40 cellular contexts compared by ENCODE assay signal in genomic region chr2:79085382-79085781, GRCh38. TPM values are rescaled to one million over a fixed set of nuclear protein-coding genes. Genes with fewer than 3 reads are reported as not detected.
"Had no signal": no experiment of that assay in that cellular context is flagged by ENCODE, and none has a peak within 500 bp of the region (broad histone marks: within the 10 kb centered on the region; RNA-seq: fewer than 3 reads in every experiment).

No MANE protein-coding gene starts in this region.

- H3K9me3 ChIP-seq: adrenal gland had no signal

- H3K36me3 ChIP-seq: adrenal gland, cardiac muscle cell had no signal

- H3K4me1 ChIP-seq: adrenal gland had no signal

- H3K27ac ChIP-seq: adrenal gland, cardiac muscle cell, VCaP had no signal

- DNase-seq: activated B cell treated with CpG ODN at 0.5 μM for 24 hours; activated CD4-positive, alpha-beta memory T cell treated with anti-CD3 and anti-CD28 coated beads for 36 hours; activated CD4-positive, alpha-beta T cell treated with anti-CD3 and anti-CD28 coated beads for 4 hours; activated CD4-positive, alpha-beta T cell treated with anti-CD3 and anti-CD28 coated beads, Interleukin-2, amount 10 ng/mL, durations not matched to agents 24 days and 14 days; activated CD4-positive, alpha-beta T cell treated with anti-CD3 and anti-CD28 coated beads, Interleukin-2, amount 50 U/mL, for 1 hour; activated CD4-positive, alpha-beta T cell treated with anti-CD3 and anti-CD28 coated beads, Interleukin-2, amount 50 U/mL, for 4 hours; activated CD4-positive, CD25-positive, alpha-beta regulatory T cell treated with anti-CD3 and anti-CD28 coated beads, Interleukin-2, amount 50 U/mL, for 72 hours; activated CD8-positive, alpha-beta memory T cell treated with anti-CD3 and anti-CD28 coated beads, Interleukin-2, amount 50 U/mL, for 4 hours; activated CD8-positive, alpha-beta T cell treated with anti-CD3 and anti-CD28 coated beads for 36 hours; activated effector memory CD4-positive, alpha-beta T cell treated with anti-CD3 and anti-CD28 coated beads, Interleukin-2, amount 50 U/mL, for 16 hours; activated gamma-delta T cell treated with Interleukin-2 at 50 U/mL for 16 hours; activated naive CD4-positive, alpha-beta T cell; activated naive CD4-positive, alpha-beta T cell treated with anti-CD3 and anti-CD28 coated beads for 36 hours; activated naive CD4-positive, alpha-beta T cell treated with anti-CD3 and anti-CD28 coated beads, Interleukin-2, amount 50 U/mL, for 16 hours; activated naive CD8-positive, alpha-beta T cell treated with anti-CD3 and anti-CD28 coated beads for 36 hours; activated T-cell treated with anti-CD3 and anti-CD28 coated beads for 4 hours; activated T-cell treated with anti-CD3 and anti-CD28 coated beads, Interleukin-2, amount 50 U/mL, for 1 hour; activated T-cell treated with anti-CD3 and anti-CD28 coated beads, Interleukin-2, amount 50 U/mL, for 4 hours; activated T-cell treated with anti-CD3 and anti-CD28 coated beads, Interleukin-2, amount 50 U/mL, for 72 hours; adrenal gland; amniotic stem cell; aorta; caudate nucleus; cerebellar nuclear complex; T-helper 1 cell; T-helper 2 cell; T-helper 9 cell had no signal

- H3K4me3 Mint-ChIP-seq: activated CD4-positive, alpha-beta memory T cell treated with anti-CD3 and anti-CD28 coated beads for 36 hours; activated CD4-positive, alpha-beta T cell treated with anti-CD3 and anti-CD28 coated beads, Interleukin-2, amount 10 ng/mL, durations not matched to agents 24 days and 14 days; activated CD8-positive, alpha-beta T cell treated with anti-CD3 and anti-CD28 coated beads for 36 hours; activated naive CD4-positive, alpha-beta T cell treated with anti-CD3 and anti-CD28 coated beads for 36 hours; activated naive CD8-positive, alpha-beta T cell treated with anti-CD3 and anti-CD28 coated beads for 36 hours; activated T-cell treated with anti-CD3 and anti-CD28 coated beads, Interleukin-2, amount 50 U/mL, for 4 hours; activated T-cell treated with anti-CD3 and anti-CD28 coated beads, Interleukin-2, amount 50 U/mL, for 72 hours; activated T-helper 1 cell treated with anti-CD3 and anti-CD28 coated beads, Interleukin-12 subunit alpha, Interleukin-12 subunit beta, Interleukin-2, Interleukin-4 antibody, amounts not matched to agents 30 ng/mL and 10 ng/mL and 1 ng/mL, durations not matched to agents 14 hours and 24 hours and 36 hours; activated T-helper 17 cell treated with anti-CD3 and anti-CD28 coated beads, Interleukin-2, amount 50 U/mL, for 72 hours; brain; central memory CD8-positive, alpha-beta T cell; T-helper 1 cell treated with Interleukin-12 subunit alpha and Interleukin-12 subunit beta and Interleukin-4 antibody, amounts not matched to agents 30 μg/mL and 1 μg/mL, for 36 hours; T-helper 2 cell treated with Interferon-gamma antibody and Interleukin-4, amounts not matched to agents 5 μg/mL and 100 μg/mL, for 36 hours had no signal

- H3K27me3 Mint-ChIP-seq: activated B cell treated with CpG ODN at 0.5 μM for 24 hours; activated CD4-positive, alpha-beta memory T cell treated with anti-CD3 and anti-CD28 coated beads for 36 hours; activated CD4-positive, alpha-beta T cell treated with anti-CD3 and anti-CD28 coated beads, Interleukin-2, amount 10 ng/mL, durations not matched to agents 24 days and 14 days; activated CD8-positive, alpha-beta T cell treated with anti-CD3 and anti-CD28 coated beads for 36 hours; activated naive CD8-positive, alpha-beta T cell treated with anti-CD3 and anti-CD28 coated beads for 36 hours; activated T-helper 17 cell treated with anti-CD3 and anti-CD28 coated beads, Interleukin-2, amount 50 U/mL, for 72 hours; central memory CD8-positive, alpha-beta T cell had no signal

- H3K4me1 Mint-ChIP-seq: activated CD4-positive, alpha-beta T cell treated with anti-CD3 and anti-CD28 coated beads, Interleukin-2, amount 10 ng/mL, durations not matched to agents 24 days and 14 days; activated naive CD8-positive, alpha-beta T cell treated with anti-CD3 and anti-CD28 coated beads for 36 hours; activated T-helper 17 cell treated with anti-CD3 and anti-CD28 coated beads, Interleukin-2, amount 50 U/mL, for 72 hours; brain; central memory CD8-positive, alpha-beta T cell had no signal

- H3K27me3 ChIP-seq: adrenal gland, cardiac muscle cell had no signal

- ATAC-seq: activated CD8-positive, alpha-beta T cell treated with anti-CD3 and anti-CD28 coated beads for 36 hours; activated naive CD4-positive, alpha-beta T cell treated with anti-CD3 and anti-CD28 coated beads, Interleukin-2, amount 50 U/mL, for 72 hours; activated T-cell treated with anti-CD3 and anti-CD28 coated beads, Interleukin-2, amount 50 U/mL, for 4 hours; activated T-cell treated with anti-CD3 and anti-CD28 coated beads, Interleukin-2, amount 50 U/mL, for 72 hours; activated T-helper 17 cell treated with anti-CD3 and anti-CD28 coated beads, Interleukin-2, amount 50 U/mL, for 72 hours had no signal

- H3K9me3 Mint-ChIP-seq: activated B cell treated with CpG ODN at 0.5 μM for 24 hours; activated CD4-positive, alpha-beta memory T cell treated with anti-CD3 and anti-CD28 coated beads for 36 hours; activated CD4-positive, alpha-beta T cell treated with anti-CD3 and anti-CD28 coated beads, Interleukin-2, amount 10 ng/mL, durations not matched to agents 24 days and 14 days had no signal

- H3K4me3 ChIP-seq: adrenal gland, cardiac muscle cell had no signal

- H3K27ac Mint-ChIP-seq: activated B cell treated with CpG ODN at 0.5 μM for 24 hours; activated CD4-positive, alpha-beta memory T cell treated with anti-CD3 and anti-CD28 coated beads for 36 hours; activated CD4-positive, alpha-beta T cell treated with anti-CD3 and anti-CD28 coated beads, Interleukin-2, amount 10 ng/mL, durations not matched to agents 24 days and 14 days; activated CD8-positive, alpha-beta T cell treated with anti-CD3 and anti-CD28 coated beads for 36 hours; activated naive CD4-positive, alpha-beta T cell treated with anti-CD3 and anti-CD28 coated beads for 36 hours; activated naive CD4-positive, alpha-beta T cell treated with anti-CD3 and anti-CD28 coated beads, Interleukin-2, amount 50 U/mL, for 72 hours; activated naive CD8-positive, alpha-beta T cell treated with anti-CD3 and anti-CD28 coated beads for 36 hours; activated T-cell treated with anti-CD3 and anti-CD28 coated beads, Interleukin-2, amount 50 U/mL, for 72 hours; activated T-helper 1 cell treated with anti-CD3 and anti-CD28 coated beads, Interleukin-12 subunit alpha, Interleukin-12 subunit beta, Interleukin-2, Interleukin-4 antibody, amounts not matched to agents 30 ng/mL and 10 ng/mL and 1 ng/mL, durations not matched to agents 14 hours and 24 hours and 36 hours; activated T-helper 17 cell treated with anti-CD3 and anti-CD28 coated beads, Interleukin-2, amount 50 U/mL, for 72 hours; brain; T-helper 1 cell treated with Interleukin-12 subunit alpha and Interleukin-12 subunit beta and Interleukin-4 antibody, amounts not matched to agents 30 μg/mL and 1 μg/mL, for 36 hours; T-helper 2 cell treated with Interferon-gamma antibody and Interleukin-4, amounts not matched to agents 5 μg/mL and 100 μg/mL, for 36 hours had no signal

- FAIRE-seq: astrocyte, bronchial epithelial cell, TTC549 had no signal

RNA-seq across cellular contexts. Expression of gene REG1B, which starts 2.4 kb away (rescaled TPM):
- total RNA-seq: activated B cell treated with CpG ODN at 0.5 μM for 24 hours; activated CD4-positive, alpha-beta memory T cell treated with anti-CD3 and anti-CD28 coated beads for 36 hours; activated CD4-positive, alpha-beta T cell treated with anti-CD3 and anti-CD28 coated beads, Interleukin-2, amount 10 ng/mL, durations not matched to agents 24 days and 14 days; activated CD8-positive, alpha-beta memory T cell treated with anti-CD3 and anti-CD28 coated beads for 36 hours; activated CD8-positive, alpha-beta T cell treated with anti-CD3 and anti-CD28 coated beads for 36 hours; activated naive CD4-positive, alpha-beta T cell treated with anti-CD3 and anti-CD28 coated beads for 36 hours; activated naive CD4-positive, alpha-beta T cell treated with anti-CD3 and anti-CD28 coated beads, Interleukin-2, amount 50 U/mL, for 72 hours; activated naive CD8-positive, alpha-beta T cell treated with anti-CD3 and anti-CD28 coated beads for 36 hours; activated T-cell treated with anti-CD3 and anti-CD28 coated beads, Interleukin-2, amount 50 U/mL, for 72 hours; activated T-helper 1 cell treated with anti-CD3 and anti-CD28 coated beads, Interleukin-12 subunit alpha, Interleukin-12 subunit beta, Interleukin-2, Interleukin-4 antibody, amounts not matched to agents 30 ng/mL and 10 ng/mL and 1 ng/mL, durations not matched to agents 14 hours and 24 hours and 36 hours; activated T-helper 17 cell treated with anti-CD3 and anti-CD28 coated beads, Interleukin-2, amount 50 U/mL, for 72 hours; astrocyte; bronchial epithelial cell; cardiac muscle cell had no signal
- polyA plus RNA-seq: cardiac muscle cell had no signal

RNA-seq across cellular contexts. Expression of gene REG1A, which starts 34.9 kb away (rescaled TPM):
- total RNA-seq: activated B cell treated with CpG ODN at 0.5 μM for 24 hours; activated CD4-positive, alpha-beta memory T cell treated with anti-CD3 and anti-CD28 coated beads for 36 hours; activated CD4-positive, alpha-beta T cell treated with anti-CD3 and anti-CD28 coated beads, Interleukin-2, amount 10 ng/mL, durations not matched to agents 24 days and 14 days; activated CD8-positive, alpha-beta memory T cell treated with anti-CD3 and anti-CD28 coated beads for 36 hours; activated CD8-positive, alpha-beta T cell treated with anti-CD3 and anti-CD28 coated beads for 36 hours; activated naive CD4-positive, alpha-beta T cell treated with anti-CD3 and anti-CD28 coated beads for 36 hours; activated naive CD4-positive, alpha-beta T cell treated with anti-CD3 and anti-CD28 coated beads, Interleukin-2, amount 50 U/mL, for 72 hours; activated naive CD8-positive, alpha-beta T cell treated with anti-CD3 and anti-CD28 coated beads for 36 hours; activated T-cell treated with anti-CD3 and anti-CD28 coated beads, Interleukin-2, amount 50 U/mL, for 72 hours; activated T-helper 1 cell treated with anti-CD3 and anti-CD28 coated beads, Interleukin-12 subunit alpha, Interleukin-12 subunit beta, Interleukin-2, Interleukin-4 antibody, amounts not matched to agents 30 ng/mL and 10 ng/mL and 1 ng/mL, durations not matched to agents 14 hours and 24 hours and 36 hours; activated T-helper 17 cell treated with anti-CD3 and anti-CD28 coated beads, Interleukin-2, amount 50 U/mL, for 72 hours; astrocyte; bronchial epithelial cell; cardiac muscle cell had no signal

RNA-seq across cellular contexts. Expression of gene REG3G, which starts 59.9 kb away (rescaled TPM):
- total RNA-seq: activated B cell treated with CpG ODN at 0.5 μM for 24 hours; activated CD4-positive, alpha-beta memory T cell treated with anti-CD3 and anti-CD28 coated beads for 36 hours; activated CD4-positive, alpha-beta T cell treated with anti-CD3 and anti-CD28 coated beads, Interleukin-2, amount 10 ng/mL, durations not matched to agents 24 days and 14 days; activated CD8-positive, alpha-beta memory T cell treated with anti-CD3 and anti-CD28 coated beads for 36 hours; activated CD8-positive, alpha-beta T cell treated with anti-CD3 and anti-CD28 coated beads for 36 hours; activated naive CD4-positive, alpha-beta T cell treated with anti-CD3 and anti-CD28 coated beads for 36 hours; activated naive CD4-positive, alpha-beta T cell treated with anti-CD3 and anti-CD28 coated beads, Interleukin-2, amount 50 U/mL, for 72 hours; activated naive CD8-positive, alpha-beta T cell treated with anti-CD3 and anti-CD28 coated beads for 36 hours; activated T-cell treated with anti-CD3 and anti-CD28 coated beads, Interleukin-2, amount 50 U/mL, for 72 hours; activated T-helper 1 cell treated with anti-CD3 and anti-CD28 coated beads, Interleukin-12 subunit alpha, Interleukin-12 subunit beta, Interleukin-2, Interleukin-4 antibody, amounts not matched to agents 30 ng/mL and 10 ng/mL and 1 ng/mL, durations not matched to agents 14 hours and 24 hours and 36 hours; activated T-helper 17 cell treated with anti-CD3 and anti-CD28 coated beads, Interleukin-2, amount 50 U/mL, for 72 hours; astrocyte; bronchial epithelial cell; cardiac muscle cell had no signal
- polyA plus RNA-seq: cardiac muscle cell had no signal
